In genomic region chr4:103076777-103077347, GRCh38 we compare ENCODE assay signal across 8 cellular contexts. TPM values are rescaled to one million over a fixed set of nuclear protein-coding genes. Genes with fewer than 3 reads are reported as not detected.
DNase-seq lines count a peak whose midpoint lies in the region; ATAC-seq, FAIRE-seq and TF ChIP-seq lines count a peak whose summit lies in the region.

No MANE protein-coding gene starts in this region.

- no peaks in the 10 kb centered on the region for H3K27me3 ChIP-seq in heart right ventricle
- H3K27me3 ChIP-seq in prostate gland (replicated peaks; ENCODE audit: insufficient read depth) = no peaks in the 10 kb centered on the region

- H3K4me3 ChIP-seq in heart right ventricle (peak overlapping the region; percentile 69 to 86 (median 79)), prostate gland (peak overlapping the region; percentile 52 to 54)

- H3K27ac ChIP-seq in heart right ventricle = peak overlapping the region in 9 of 10 donors; percentile 70 to 93 (median 83)
- H3K27ac ChIP-seq in epithelial cell of prostate = peak overlapping the region; percentile 63
- peak overlapping the region; percentile 71 to 78 for H3K27ac ChIP-seq in prostate gland

- H3K4me1 ChIP-seq in heart right ventricle (peaks cover 0 to 30% (median 12%) of the 10 kb centered on the region in 9 donors), prostate gland (replicated peaks) (no peaks in the 10 kb centered on the region)

- TF ChIP-seq CTCF in heart right ventricle (IDR thresholded peaks at IDR 0.05) (no peak), prostate gland (IDR thresholded peaks at IDR 0.05) (no peak)

- FAIRE-seq in GM12892 (lab: Jason Lieb, UNC) = no peak

- H3K36me3 ChIP-seq in heart right ventricle = peaks cover 0 to 31% (median 15%) of the 10 kb centered on the region in 9 donors
- no peaks in the 10 kb centered on the region for H3K36me3 ChIP-seq in prostate gland

- DNase-seq in heart right ventricle (no peak), left ventricle myocardium superior (no peak), SKM-1 (lab: John Stamatoyannopoulos, UW; ENCODE audit: unreplicated experiment) (peak; percentile 44), epithelial cell of prostate (ENCODE audit: low read depth, low spot score) (no peak), prostate gland (ENCODE audit: low spot score) (no peak), CD1c-positive myeloid dendritic cell (ENCODE audit: extremely low spot score) (no peak), GM12892 (ENCODE audit: insufficient read length) (no peak)

- WGBS in heart right ventricle, 2 donors = 25 to 26% methylated on average over 17 of the region's 17 CpGs
- 22% methylated on average over 17 of the region's 17 CpGs for WGBS in prostate gland

- intact Hi-C loops in heart right ventricle (cut with DNase I) = no loop called here
- intact Hi-C loops in left ventricle myocardium superior (cut with micrococcal nuclease) = no loop called here
- intact Hi-C loops in prostate gland (cut with DNase I) = loop anchor here (10.0 kb wide), 1 partner anchor 212 kb away; the partner anchor contains the start of gene CISD2

- no peaks in the 10 kb centered on the region for H3K9me3 ChIP-seq in heart right ventricle
- no peaks in the 10 kb centered on the region for H3K9me3 ChIP-seq in prostate gland

- ATAC-seq in heart right ventricle (no peak), left ventricle myocardium superior (no peak), HG02973 (IDR thresholded peaks at IDR 0.05; ENCODE audit: unreplicated experiment) (peak; percentile 35)

- TF ChIP-seq POLR2A in prostate gland (IDR thresholded peaks at IDR 0.05) = no peak
- TF ChIP-seq POLR2A in GM12892 (IDR thresholded peaks at IDR 0.05; ENCODE audit: low read depth, low read length) = no peak

RNA-seq across cellular contexts. Expression of gene SLC9B2, which starts 0.3 kb away (rescaled TPM):
- total RNA-seq in heart right ventricle = 10 to 100 TPM in 1 of 10 donors, 1 to 10 TPM in 8, under 1 TPM in 1; 1.00 to 11.4 (median 3.6) TPM
- 1 to 10 TPM; 1.9 to 3.0 TPM for polyA plus RNA-seq in heart right ventricle
- total RNA-seq in left ventricle myocardium superior = 3.3 TPM
- total RNA-seq in prostate gland = 1 to 10 TPM; 3.9 to 8.7 TPM
- polyA plus RNA-seq in GM12892 (2012; ENCODE audit: missing spikeins) = 16.5 TPM

RNA-seq across cellular contexts. Expression of gene BDH2, which starts 22.8 kb away (rescaled TPM):
- total RNA-seq in heart right ventricle (10 to 100 TPM; 20.2 to 27.2 (median 24.5) TPM), left ventricle myocardium superior (25.6 TPM), prostate gland (10 to 100 TPM; 41.5 to 54.1 TPM)
- 10 to 100 TPM; 22.5 to 25.4 TPM for polyA plus RNA-seq in heart right ventricle
- polyA plus RNA-seq in GM12892 (2012; ENCODE audit: missing spikeins) = 43.2 TPM

RNA-seq across cellular contexts. Expression of gene SLC9B1, which starts 57.4 kb away (rescaled TPM):
- total RNA-seq in heart right ventricle = 1 to 10 TPM in 2 of 10 donors, under 1 TPM in 5, not detected in 3; 0.19 to 1.4 (median 0.67) TPM
- polyA plus RNA-seq in heart right ventricle = under 1 TPM; 0.07 to 0.22 TPM
- 0.20 TPM for total RNA-seq in left ventricle myocardium superior
- total RNA-seq in prostate gland = 1 to 10 TPM in 1 of 2 donors, not detected in 1; 9.3 TPM
- polyA plus RNA-seq in GM12892 (2012; ENCODE audit: missing spikeins) = 2.3 TPM
